16 cellular contexts compared by ENCODE assay signal in the genomic region with DNA sequence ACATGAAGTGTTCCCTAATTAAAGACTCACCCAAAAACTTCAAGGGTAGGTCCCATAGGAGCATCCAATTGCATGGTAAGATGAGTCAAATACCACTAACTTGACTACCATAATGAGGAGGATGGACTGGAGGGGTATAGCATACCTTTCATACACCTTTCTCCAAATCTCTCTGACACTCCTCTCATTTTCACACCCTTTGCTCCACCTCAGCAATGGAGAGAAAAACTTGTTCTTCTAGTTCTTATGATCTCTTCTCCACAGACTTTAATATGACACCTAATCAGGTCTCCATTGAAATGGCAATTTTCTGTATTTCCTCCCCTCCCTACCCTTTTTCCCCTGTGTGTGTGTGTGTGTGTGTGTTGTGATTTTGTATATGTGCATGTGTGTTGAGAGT. TPM values are rescaled to one million over a fixed set of nuclear protein-coding genes. Genes with fewer than 3 reads are reported as not detected.
"Had no signal": no experiment of that assay in that cellular context is flagged by ENCODE, and none has a peak within 500 bp of the region (broad histone marks: within the 10 kb centered on the region; RNA-seq: fewer than 3 reads in every experiment).

No MANE protein-coding gene starts in this region.

- H3K27me3 ChIP-seq: adrenal gland, esophagus muscularis mucosa, pancreas, testis had no signal

- H3K4me3 ChIP-seq: adrenal gland, esophagus muscularis mucosa, pancreas, testis had no signal

- DNase-seq: activated CD4-positive, alpha-beta T cell treated with anti-CD3 and anti-CD28 coated beads, Interleukin-2, amount 50 U/mL, for 1 hour; activated CD4-positive, CD25-positive, alpha-beta regulatory T cell; activated naive CD4-positive, alpha-beta T cell treated with anti-CD3 and anti-CD28 coated beads for 36 hours; activated T-cell treated with anti-CD3 and anti-CD28 coated beads for 4 hours; cerebellar nuclear complex; effector memory CD8-positive, alpha-beta T cell; pancreas; retina; stimulated activated CD4-positive, alpha-beta T cell treated with anti-CD3 and anti-CD28 coated beads, Interleukin-4, amount 100 ng/mL, for 4 hours; stimulated activated naive CD8-positive, alpha-beta T cell treated with anti-CD3 and anti-CD28 coated beads, Interleukin-15, amount 100 ng/mL, for 72 hours; T-helper 2 cell; testis had no signal

- H3K36me3 ChIP-seq: adrenal gland, esophagus muscularis mucosa, pancreas had no signal

- H3K27ac ChIP-seq: esophagus muscularis mucosa, testis had no signal

- H3K4me1 ChIP-seq: esophagus muscularis mucosa, testis had no signal

- H3K9me3 ChIP-seq: adrenal gland, pancreas, testis had no signal

- ATAC-seq: activated T-helper 17 cell treated with anti-CD3 and anti-CD28 coated beads, Interleukin-2, amount 50 U/mL, for 72 hours; effector memory CD8-positive, alpha-beta T cell; stimulated activated naive CD8-positive, alpha-beta T cell treated with anti-CD3 and anti-CD28 coated beads, Interleukin-15, amount 100 ng/mL, for 72 hours had no signal

RNA-seq across cellular contexts. Expression of gene MAP2, which starts 41.1 kb away (rescaled TPM):
- total RNA-seq: activated CD8-positive, alpha-beta memory T cell treated with anti-CD3 and anti-CD28 coated beads for 36 hours had no signal
